In genomic region chrX:65195621-65196020, GRCh38 we compare ENCODE assay signal across 1 cellular context.
A peak's percentile ranks its signal among the peaks of the same experiment; 100 is the strongest.
TF ChIP-seq lines count a peak whose summit lies in the region.

No MANE protein-coding gene starts in this region.

TF ChIP-seq in HepG2, 621 proteins besides CTCF, POLR2A, EP300 and RAD21 (continued from another document and continues in another):
- TF ChIP-seq ZNF670 (CRISPR knock-in tag; IDR thresholded peaks at IDR 0.05; ENCODE audit: borderline replicate concordance): no peak
- TF ChIP-seq AFF4 (CRISPR knock-in tag; IDR thresholded peaks at IDR 0.05): no peak
- TF ChIP-seq ZNF513 (CRISPR knock-in tag; conservative IDR thresholded peaks at IDR 0.05): no peak
- 0 out of 2 replicates have a peak, but pooled peaks have one; percentile 15 for TF ChIP-seq MIER2 (CRISPR knock-in tag; IDR thresholded peaks at IDR 0.05)
- TF ChIP-seq FOSL2 (CRISPR knock-in tag; IDR thresholded peaks at IDR 0.05): no peak
- peak; percentile 63; the same call in 1 of the 2 replicates for TF ChIP-seq PPARG (CRISPR knock-in tag; conservative IDR thresholded peaks at IDR 0.05)
- TF ChIP-seq SOX13 (IDR thresholded peaks at IDR 0.05): no peak
- TF ChIP-seq SOX13 (CRISPR knock-in tag; conservative IDR thresholded peaks at IDR 0.05 in 1 of 2, IDR thresholded peaks at IDR 0.05 in 1 of 2): peak in 1 of 2 experiments; percentile 23; a peak in 1 of 4 replicates
- TF ChIP-seq SNRNP70 (IDR thresholded peaks at IDR 0.05; ENCODE audit: low read depth, low read length): no peak
- TF ChIP-seq FOXK2 (IDR thresholded peaks at IDR 0.05): no peak
- TF ChIP-seq ZKSCAN5 (CRISPR knock-in tag; IDR thresholded peaks at IDR 0.05): no peak
- peak; percentile 21; the same call in 1 of the 2 replicates for TF ChIP-seq TBX3 (IDR thresholded peaks at IDR 0.05; ENCODE audit: borderline replicate concordance)
- no peak for TF ChIP-seq CEBPB (IDR thresholded peaks at IDR 0.05; ENCODE audit: borderline replicate concordance, low read depth, low read length)
- TF ChIP-seq ARID5B (CRISPR knock-in tag; IDR thresholded peaks at IDR 0.05): peak; percentile 35
- no peak for TF ChIP-seq AKAP8 (CRISPR knock-in tag; IDR thresholded peaks at IDR 0.05)
- TF ChIP-seq ZSCAN25 (CRISPR knock-in tag; IDR thresholded peaks at IDR 0.05): no peak
- TF ChIP-seq PHF20 (CRISPR knock-in tag; IDR thresholded peaks at IDR 0.05): no peak
- 0 out of 2 replicates have a peak, but pooled peaks have one; percentile 21 for TF ChIP-seq HDAC2 (CRISPR knock-in tag; IDR thresholded peaks at IDR 0.05)
- no peak for TF ChIP-seq ATF1 (CRISPR knock-in tag; IDR thresholded peaks at IDR 0.05)
- no peak for TF ChIP-seq DRAP1 (CRISPR knock-in tag; IDR thresholded peaks at IDR 0.05)
- TF ChIP-seq ARID4A (CRISPR knock-in tag; IDR thresholded peaks at IDR 0.05; ENCODE audit: borderline replicate concordance): no peak
- no peak for TF ChIP-seq ZNF207 (IDR thresholded peaks at IDR 0.05; ENCODE audit: borderline replicate concordance)
- TF ChIP-seq ZNF34 (CRISPR knock-in tag; IDR thresholded peaks at IDR 0.05; ENCODE audit: borderline replicate concordance): no peak
- 0 out of 2 replicates have a peak, but pooled peaks have one; percentile 25 for TF ChIP-seq TCF7 (IDR thresholded peaks at IDR 0.05; ENCODE audit: low read depth)
- TF ChIP-seq ZNF781 (CRISPR knock-in tag; IDR thresholded peaks at IDR 0.05; ENCODE audit: borderline replicate concordance, not compliant biosample characterization): no peak
- no peak for TF ChIP-seq DZIP1 (CRISPR knock-in tag; IDR thresholded peaks at IDR 0.05)
- peak; percentile 45; the same call in 1 of the 2 replicates for TF ChIP-seq HNF4A (CRISPR knock-in tag; IDR thresholded peaks at IDR 0.05)
- no peak for TF ChIP-seq MAZ (IDR thresholded peaks at IDR 0.05; ENCODE audit: borderline replicate concordance, low read depth, low read length)
- no peak for TF ChIP-seq MAZ (CRISPR knock-in tag; IDR thresholded peaks at IDR 0.05; ENCODE audit: low read depth)
- no peak for TF ChIP-seq ZNF713 (CRISPR knock-in tag; IDR thresholded peaks at IDR 0.05)
- no peak for TF ChIP-seq ARNT (IDR thresholded peaks at IDR 0.05)
- TF ChIP-seq ISX (CRISPR knock-in tag; conservative IDR thresholded peaks at IDR 0.05): no peak
- TF ChIP-seq REST (IDR thresholded peaks at IDR 0.05; ENCODE audit: borderline replicate concordance in 1 of 2, low read depth in 1 of 2, low read length in 2 of 2): no peak
- TF ChIP-seq KLF11 (CRISPR knock-in tag; IDR thresholded peaks at IDR 0.05): no peak
- no peak for TF ChIP-seq MATR3 (CRISPR knock-in tag; IDR thresholded peaks at IDR 0.05)
- TF ChIP-seq REPIN1 (CRISPR knock-in tag; IDR thresholded peaks at IDR 0.05; ENCODE audit: borderline replicate concordance, low read depth): no peak
- TF ChIP-seq TEAD3 (CRISPR knock-in tag; optimal IDR thresholded peaks at IDR 0.05; ENCODE audit: borderline replicate concordance): peak; percentile 27
